Comparison of ENCODE assay signal across 8 cellular contexts in the genomic region with DNA sequence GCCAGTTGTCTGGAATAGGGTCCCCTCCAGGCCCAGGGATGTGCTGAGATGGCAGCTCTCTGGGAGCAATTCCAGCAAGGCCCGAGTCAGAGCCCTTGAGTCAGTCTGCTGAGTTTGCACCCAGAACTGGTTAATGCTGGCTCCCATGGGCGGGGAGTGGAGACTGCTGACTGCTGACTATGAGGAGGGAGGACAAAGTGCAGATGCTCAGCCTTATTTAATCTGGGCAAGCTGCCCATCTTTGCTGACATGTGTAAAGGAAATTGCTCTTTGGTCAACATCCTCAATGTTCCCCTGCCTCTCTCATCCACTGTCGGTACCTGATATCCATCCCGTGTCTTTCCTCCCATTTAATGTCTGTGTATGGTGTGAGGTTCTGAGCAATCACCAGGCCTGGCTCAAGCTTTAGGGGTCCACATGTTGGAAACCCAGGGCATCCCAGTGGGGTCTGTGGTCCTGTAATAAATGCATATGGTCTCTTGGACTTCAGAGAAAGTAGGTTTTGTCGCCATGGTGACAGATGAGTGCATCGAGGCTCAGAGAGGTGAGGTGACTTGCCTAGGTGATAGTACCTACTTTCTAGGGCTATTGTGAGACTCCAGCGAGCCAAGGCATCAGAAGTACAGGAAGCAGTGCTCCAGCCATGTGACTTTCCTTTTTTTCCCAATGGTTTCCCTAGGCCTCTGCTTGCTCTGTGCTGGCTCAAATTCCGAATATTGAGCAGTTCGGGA. TPM values are rescaled to one million over a fixed set of nuclear protein-coding genes. Genes with fewer than 3 reads are reported as not detected.
DNase-seq lines count a peak whose midpoint lies in the region; ATAC-seq and TF ChIP-seq lines count a peak whose summit lies in the region.

No MANE protein-coding gene starts in this region.

- H3K27ac Mint-ChIP-seq in activated T-cell treated with anti-CD3 and anti-CD28 coated beads, Interleukin-2, amount 50 U/mL, for 72 hours: no peak overlapping the region

- H3K9me3 Mint-ChIP-seq in activated T-cell treated with anti-CD3 and anti-CD28 coated beads, Interleukin-2, amount 50 U/mL, for 72 hours: no peaks in the 10 kb centered on the region

- H3K36me3 Mint-ChIP-seq in activated T-cell treated with anti-CD3 and anti-CD28 coated beads, Interleukin-2, amount 50 U/mL, for 72 hours (ENCODE audit: insufficient read depth in 2 of 2): no peaks in the 10 kb centered on the region

- H3K4me1 Mint-ChIP-seq in activated T-cell treated with anti-CD3 and anti-CD28 coated beads, Interleukin-2, amount 50 U/mL, for 72 hours (ENCODE audit: low read depth): no peaks in the 10 kb centered on the region

- H3K4me3 ChIP-seq in fibroblast of pulmonary artery (replicated peaks; ENCODE audit: low read depth, low read length) (no peak overlapping the region), retinal pigment epithelial cell (ENCODE audit: low read length) (no peak overlapping the region)

- TF ChIP-seq CTCF in fibroblast of pulmonary artery (IDR thresholded peaks at IDR 0.05; ENCODE audit: low read length, missing control alignments): no peak
- no peak for TF ChIP-seq CTCF in retinal pigment epithelial cell (conservative IDR thresholded peaks at IDR 0.05; ENCODE audit: low read depth, low read length)
- TF ChIP-seq CTCF in GM10266 (IDR thresholded peaks at IDR 0.05; ENCODE audit: control insufficient read depth, insufficient read depth, low read depth, missing control alignments): no peak

- DNase-seq in GDM1 (lab: John Stamatoyannopoulos, UW) (peak; percentile 49), NCI-H748 (lab: John Stamatoyannopoulos, UW; ENCODE audit: unreplicated experiment) (peak; percentile 92), fibroblast of pulmonary artery (ENCODE audit: low read depth) (peak; percentile 92), retinal pigment epithelial cell (ENCODE audit: low read depth) (peak; percentile 18), GM10266 (ENCODE audit: extremely low spot score) (no peak), germinal center (ENCODE audit: low spot score) (no peak)
- DNase-seq in activated T-cell treated with anti-CD3 and anti-CD28 coated beads, Interleukin-2, amount 50 U/mL, for 72 hours: no peak

- ATAC-seq in activated T-cell treated with anti-CD3 and anti-CD28 coated beads, Interleukin-2, amount 50 U/mL, for 72 hours (replicated peaks in 1 of 2): no peak
- no peak for ATAC-seq in GM21576 (IDR thresholded peaks at IDR 0.05; ENCODE audit: unreplicated experiment)

- no peaks in the 10 kb centered on the region for H3K27me3 Mint-ChIP-seq in activated T-cell treated with anti-CD3 and anti-CD28 coated beads, Interleukin-2, amount 50 U/mL, for 72 hours (ENCODE audit: low read depth)

- H3K4me3 Mint-ChIP-seq in activated T-cell treated with anti-CD3 and anti-CD28 coated beads, Interleukin-2, amount 50 U/mL, for 72 hours: no peak overlapping the region

RNA-seq across cellular contexts. Expression of a gene that starts 20.0 kb away (rescaled TPM):
- 10 to 100 TPM; 11.7 to 12.3 TPM for total RNA-seq in activated T-cell treated with anti-CD3 and anti-CD28 coated beads, Interleukin-2, amount 50 U/mL, for 72 hours

RNA-seq across cellular contexts. Expression of a gene that starts 29.1 kb away (rescaled TPM):
- 1 to 10 TPM; 1.5 to 1.8 TPM for total RNA-seq in activated T-cell treated with anti-CD3 and anti-CD28 coated beads, Interleukin-2, amount 50 U/mL, for 72 hours

RNA-seq across cellular contexts. Expression of a gene that starts 44.8 kb away (rescaled TPM):
- total RNA-seq in activated T-cell treated with anti-CD3 and anti-CD28 coated beads, Interleukin-2, amount 50 U/mL, for 72 hours: 10 to 100 TPM in 1 of 2 donors, 1 to 10 TPM in 1; 9.0 to 10.4 TPM

Comparison
In these comparisons a context has a peak if more than half of its experiments do, and no peak if none do; other contexts are left out.
1. DNase-seq: peak in GDM1 (single experiment), NCI-H748 (single experiment), fibroblast of pulmonary artery (single experiment) and retinal pigment epithelial cell (single experiment); none in GM10266 (single experiment), activated T-cell treated with anti-CD3 and anti-CD28 coated beads, Interleukin-2, amount 50 U/mL, for 72 hours (0 of 2) and germinal center (single experiment).